In the genomic region with DNA sequence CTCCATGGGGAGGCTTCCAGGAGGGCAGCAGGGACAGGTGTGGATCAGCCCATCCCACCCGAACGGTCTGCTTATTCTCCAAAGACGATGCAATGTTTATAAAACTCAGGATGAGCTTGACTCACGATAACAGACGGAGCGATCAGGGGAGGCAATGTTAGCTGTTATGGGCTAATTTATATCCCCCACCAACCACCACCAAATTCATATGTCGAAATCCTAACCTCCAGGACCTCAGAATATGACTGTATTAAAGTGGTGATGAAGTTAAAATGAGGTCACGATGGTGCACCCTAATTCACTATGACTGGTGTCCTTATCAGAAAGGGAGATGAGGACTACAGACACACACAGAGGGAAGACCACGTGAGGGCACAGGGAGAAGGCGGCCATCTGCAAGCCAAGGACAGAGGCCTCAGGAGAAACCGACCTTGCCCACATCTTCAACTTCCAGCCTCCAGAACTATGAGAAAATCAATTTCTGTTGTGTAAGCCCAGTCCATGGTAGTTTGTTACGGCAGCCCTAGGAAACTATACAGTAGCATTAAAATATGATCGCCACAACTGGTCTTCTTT, we compare ENCODE assay signal across 13 cellular contexts. TPM values are rescaled to one million over a fixed set of nuclear protein-coding genes. Genes with fewer than 3 reads are reported as not detected.
A peak's percentile ranks its signal among the peaks of the same experiment; 100 is the strongest.
DNase-seq lines count a peak whose midpoint lies in the region; ATAC-seq and TF ChIP-seq lines count a peak whose summit lies in the region.
"Had no signal": no experiment of that assay in that cellular context is flagged by ENCODE, and none has a peak within 500 bp of the region (broad histone marks: within the 10 kb centered on the region; RNA-seq: fewer than 3 reads in every experiment).

No MANE protein-coding gene starts in this region.

- WGBS in prostate gland = 88% methylated on average over 13 of the region's 13 CpGs

- H3K4me3 ChIP-seq in prostate gland = no peak overlapping the region

- no peak for TF ChIP-seq CTCF in prostate gland (IDR thresholded peaks at IDR 0.05)

- ATAC-seq in GM21825 (IDR thresholded peaks at IDR 0.05; ENCODE audit: unreplicated experiment) (no peak), left colon (no peak)
- ATAC-seq: stimulated activated naive CD8-positive, alpha-beta T cell treated with anti-CD3 and anti-CD28 coated beads, Interleukin-15, amount 100 ng/mL, for 72 hours had no signal

- TF ChIP-seq POLR2A in prostate gland (IDR thresholded peaks at IDR 0.05) = no peak

- no peaks in the 10 kb centered on the region for H3K27me3 ChIP-seq in prostate gland (replicated peaks; ENCODE audit: insufficient read depth)

- peak overlapping the region; percentile 100 for H3K27ac ChIP-seq in epithelial cell of prostate
- peak overlapping the region; percentile 28 to 57 for H3K27ac ChIP-seq in prostate gland

- H3K9me3 ChIP-seq in prostate gland = no peaks in the 10 kb centered on the region

- DNase-seq in CD1c-positive myeloid dendritic cell (ENCODE audit: extremely low spot score) (peak; percentile 38), NCI-H226 (peak; percentile 89), epithelial cell of prostate (ENCODE audit: low read depth, low spot score) (peak; percentile 46), prostate gland (ENCODE audit: low spot score) (no peak), epidermal melanocyte (ENCODE audit: insufficient read length, low spot score) (no peak), SK-N-DZ (ENCODE audit: low spot score) (no peak), left colon (no peak)
- DNase-seq: CD4-positive, alpha-beta memory T cell; NCI-H2081; stimulated activated CD4-positive, alpha-beta T cell treated with anti-CD3 and anti-CD28 coated beads, Interleukin-12 subunit alpha, Interleukin-12 subunit beta, amount 100 ng/mL, for 4 hours; stimulated activated naive CD8-positive, alpha-beta T cell treated with anti-CD3 and anti-CD28 coated beads, Interleukin-15, amount 100 ng/mL, for 72 hours; T-helper 2 cell had no signal

- intact Hi-C loops in prostate gland (cut with DNase I) (no loop called here), left colon (cut with DNase I, micrococcal nuclease) (loop anchor here in 1 of 2 donors (5.0 kb wide), 1 partner anchor 241 kb away; a partner anchor contains a TSS)

- H3K36me3 ChIP-seq in prostate gland = no peaks in the 10 kb centered on the region

- no peaks in the 10 kb centered on the region for H3K4me1 ChIP-seq in prostate gland (replicated peaks)

RNA-seq across cellular contexts. Expression of a gene that starts 7.0 kb away (rescaled TPM):
- total RNA-seq in prostate gland (1 to 10 TPM in 1 of 2 donors, under 1 TPM in 1; 0.74 to 1.0 TPM), left colon (100 to 1,000 TPM; 106 to 124 TPM)
- polyA plus RNA-seq in SK-N-DZ (2014; cell fraction: cytosol; rRNA removed) = not detected in 2 replicates
- not detected in 2 replicates for polyA plus RNA-seq in SK-N-DZ (2014; cell fraction: nucleus; rRNA removed)

Comparison
In these comparisons a context has a peak if more than half of its experiments do, and no peak if none do; other contexts are left out.
1. DNase-seq: peak in CD1c-positive myeloid dendritic cell (single experiment), NCI-H226 (single experiment) and epithelial cell of prostate (single experiment); none in prostate gland (single experiment), epidermal melanocyte (single experiment), SK-N-DZ (single experiment) and left colon (0 of 2).
2. RNA of a gene that starts 7.0 kb away (total RNA-seq): 106 to 124 TPM in left colon; 0.74 to 1.0 TPM in prostate gland; every median in the first group is over 10 times any median in the second.